8 cellular contexts compared by ENCODE assay signal in the genomic region with DNA sequence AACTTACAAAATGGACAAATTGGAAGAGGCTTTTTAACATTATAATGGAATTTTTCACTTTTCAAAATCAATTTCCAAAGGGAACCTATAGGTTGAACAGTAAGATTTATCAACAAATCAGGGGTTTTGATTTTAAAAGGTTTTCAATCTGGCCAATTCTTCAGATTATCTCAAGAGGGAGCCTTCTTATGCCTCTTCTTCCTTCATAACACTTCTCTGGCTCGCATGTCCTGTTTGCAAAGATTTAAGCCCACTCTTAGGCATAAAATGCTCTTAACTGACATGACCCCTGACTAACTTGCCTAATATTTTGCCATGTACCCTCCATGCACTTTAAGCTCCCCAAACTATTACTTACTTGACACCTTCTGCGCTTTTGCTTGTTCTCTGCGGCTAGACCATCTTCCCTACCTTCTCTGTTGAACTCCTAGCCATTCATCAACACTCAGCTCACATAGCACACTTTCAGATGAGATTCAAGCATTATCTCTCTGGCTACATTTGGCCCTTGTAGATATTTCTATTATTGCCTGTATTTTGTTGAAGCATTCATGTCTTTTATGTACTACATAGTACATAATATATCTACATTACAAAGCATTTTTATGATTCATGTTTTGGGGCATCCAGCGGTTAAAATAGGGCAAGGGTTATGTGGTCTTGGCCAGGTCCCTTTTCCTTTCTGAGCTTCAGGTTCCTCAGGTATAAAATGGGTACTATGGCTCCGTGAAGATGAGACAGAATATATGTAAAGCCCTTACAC. TPM values are rescaled to one million over a fixed set of nuclear protein-coding genes. Genes with fewer than 3 reads are reported as not detected.
DNase-seq lines count a peak whose midpoint lies in the region; ATAC-seq, FAIRE-seq and TF ChIP-seq lines count a peak whose summit lies in the region.

No MANE protein-coding gene starts in this region.

- H3K9me3 ChIP-seq in Peyer's patch = no peaks in the 10 kb centered on the region

- H3K36me3 ChIP-seq in Peyer's patch = peaks cover 0 to 5% (median 0%) of the 10 kb centered on the region in 3 donors

- peak overlapping the region; percentile 96 to 97 for H3K4me3 Mint-ChIP-seq in effector memory CD8-positive, alpha-beta T cell
- peak overlapping the region; percentile 96 to 97 (median 97) for H3K4me3 Mint-ChIP-seq in nephron

- no peaks in the 10 kb centered on the region for H3K9me3 Mint-ChIP-seq in effector memory CD8-positive, alpha-beta T cell
- H3K9me3 Mint-ChIP-seq in nephron = no peaks in the 10 kb centered on the region

- H3K4me1 Mint-ChIP-seq in effector memory CD8-positive, alpha-beta T cell (ENCODE audit: low read depth in 2 of 2) = peaks cover 26 to 43% of the 10 kb centered on the region in 2 donors
- peaks cover 30% of the 10 kb centered on the region for H3K4me1 Mint-ChIP-seq in nephron

- H3K27ac Mint-ChIP-seq in effector memory CD8-positive, alpha-beta T cell = peak overlapping the region; percentile 100
- H3K27ac Mint-ChIP-seq in nephron = peak overlapping the region; percentile 100

- H3K4me3 ChIP-seq in Peyer's patch = peak overlapping the region; percentile 88 to 93 (median 92)

- peaks cover 0 to 31% (median 8%) of the 10 kb centered on the region in 4 donors for H3K4me1 ChIP-seq in Peyer's patch

- no peaks in the 10 kb centered on the region for H3K27me3 ChIP-seq in Peyer's patch

- peak overlapping the region; percentile 99 to 100 (median 100) for H3K27ac ChIP-seq in Peyer's patch

- DNase-seq in DMS53 (lab: John Stamatoyannopoulos, UW) = peak; percentile 36
- DNase-seq in DMS53 treated with DMSO at 0.1 percent for 48 hours (lab: John Stamatoyannopoulos, UW; ENCODE audit: unreplicated experiment) = no peak
- DNase-seq in Peyer's patch = no peak
- DNase-seq in effector memory CD8-positive, alpha-beta T cell = no peak
- DNase-seq in GM12892 (ENCODE audit: insufficient read length) = no peak
- no peak for DNase-seq in D341Med (ENCODE audit: low spot score)

- H3K36me3 Mint-ChIP-seq in effector memory CD8-positive, alpha-beta T cell (ENCODE audit: insufficient read depth) = peaks cover 55% of the 10 kb centered on the region
- H3K36me3 Mint-ChIP-seq in nephron (ENCODE audit: low read depth) = peaks cover 22% of the 10 kb centered on the region

- no peak for FAIRE-seq in GM12892 (lab: Jason Lieb, UNC)

- no peaks in the 10 kb centered on the region for H3K27me3 Mint-ChIP-seq in effector memory CD8-positive, alpha-beta T cell
- H3K27me3 Mint-ChIP-seq in nephron (ENCODE audit: low read depth) = no peaks in the 10 kb centered on the region

- TF ChIP-seq POLR2A in Peyer's patch (IDR thresholded peaks at IDR 0.05) = no peak
- TF ChIP-seq POLR2A in GM12892 (IDR thresholded peaks at IDR 0.05; ENCODE audit: low read depth, low read length) = no peak

- ATAC-seq in effector memory CD8-positive, alpha-beta T cell (replicated peaks) = no peak
- ATAC-seq in GM21529 (IDR thresholded peaks at IDR 0.05; ENCODE audit: unreplicated experiment) = no peak

- TF ChIP-seq CTCF in Peyer's patch (IDR thresholded peaks at IDR 0.05) (no peak), nephron (IDR thresholded peaks at IDR 0.05; ENCODE audit: unreplicated experiment in 3 of 3) (peak in 2 of 3 experiments; percentile 27 to 28)

RNA-seq across cellular contexts. Expression of a gene that starts 1.0 kb away (rescaled TPM):
- 10 to 100 TPM; 42.3 to 81.7 (median 52.3) TPM for total RNA-seq in Peyer's patch
- 34.9 TPM for polyA plus RNA-seq in GM12892 (2012; ENCODE audit: missing spikeins)

Comparison
In these comparisons a context has a peak if more than half of its experiments do, and no peak if none do; other contexts are left out.
1. CTCF ChIP-seq: peak in nephron (2 of 3); none in Peyer's patch (0 of 6).